In the genomic region with DNA sequence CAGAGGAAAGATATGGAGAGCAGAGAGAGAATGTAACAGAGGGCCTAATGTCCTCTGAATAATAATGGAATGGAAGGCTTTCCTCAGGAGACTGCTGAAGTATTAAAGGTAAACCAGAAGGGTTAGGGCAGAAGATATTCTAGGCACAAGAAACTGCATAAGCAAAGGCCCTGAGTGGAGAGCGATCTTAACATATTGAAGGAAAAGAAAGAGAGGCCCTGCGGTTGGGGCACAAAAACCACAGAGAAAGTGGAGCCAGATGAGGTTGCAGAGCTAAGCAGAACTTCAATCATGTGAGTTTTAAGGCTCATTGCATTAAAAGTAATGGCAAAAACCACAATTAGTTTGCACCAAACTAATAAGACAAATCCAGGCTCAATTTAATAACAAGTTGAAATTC, we compare ENCODE assay signal across 35 cellular contexts.
"Had no signal": no experiment of that assay in that cellular context is flagged by ENCODE, and none has a peak within 500 bp of the region (broad histone marks: within the 10 kb centered on the region; RNA-seq: fewer than 3 reads in every experiment).

No MANE protein-coding gene starts in this region.

- H3K36me3 ChIP-seq: esophagus squamous epithelium, heart right ventricle, pancreas, prostate gland, thyroid gland, upper lobe of left lung, vagina had no signal

- DNase-seq: activated CD4-positive, alpha-beta T cell treated with anti-CD3 and anti-CD28 coated beads for 4 hours; activated CD4-positive, alpha-beta T cell treated with anti-CD3 and anti-CD28 coated beads, Interleukin-2, amount 50 U/mL, for 48 hours; activated CD8-positive, alpha-beta memory T cell treated with anti-CD3 and anti-CD28 coated beads for 24 hours; activated effector memory CD4-positive, alpha-beta T cell treated with Interleukin-2 at 50 U/mL for 16 hours; activated naive CD4-positive, alpha-beta T cell treated with Interleukin-2 at 50 U/mL for 16 hours; anterior cingulate cortex; dermis blood vessel endothelial cell; effector CD4-positive, alpha-beta T cell; esophagus squamous epithelium; foreskin melanocyte; heart right ventricle; midbrain; naive thymus-derived CD8-positive, alpha-beta T cell; nucleus accumbens; pancreas; retina; stimulated activated CD4-positive, alpha-beta T cell treated with anti-CD3 and anti-CD28 coated beads, Interleukin-12 subunit alpha, Interleukin-12 subunit beta, amount 100 ng/mL, for 4 hours; stimulated activated CD4-positive, alpha-beta T cell treated with anti-CD3 and anti-CD28 coated beads, Interleukin-4, amount 100 ng/mL, for 24 hours; substantia nigra; thyroid gland; upper lobe of left lung had no signal

- H3K27me3 Mint-ChIP-seq: activated naive CD8-positive, alpha-beta T cell; central memory CD8-positive, alpha-beta T cell; naive thymus-derived CD8-positive, alpha-beta T cell; stimulated activated naive CD8-positive, alpha-beta T cell treated with anti-CD3 and anti-CD28 coated beads, Interleukin-15, Interleukin-2, amounts not matched to agents 100 ng/mL and 50 ng/mL, for 24 hours had no signal

- H3K4me3 ChIP-seq: esophagus squamous epithelium, heart right ventricle, pancreas, prostate gland, skin epidermis, thyroid gland, upper lobe of left lung, vagina had no signal

- H3K4me1 ChIP-seq: esophagus squamous epithelium, heart right ventricle, pancreas, prostate gland, thyroid gland, upper lobe of left lung, vagina had no signal

- H3K27ac ChIP-seq: epithelial cell of prostate, esophagus squamous epithelium, heart right ventricle, pancreas, prostate gland, skin epidermis, thyroid gland, upper lobe of left lung, vagina, VCaP had no signal

- H3K27me3 ChIP-seq: esophagus squamous epithelium, heart right ventricle, pancreas, thyroid gland, upper lobe of left lung, vagina had no signal

- H3K4me1 Mint-ChIP-seq: central memory CD8-positive, alpha-beta T cell; naive thymus-derived CD8-positive, alpha-beta T cell; neural crest cell; stimulated activated effector memory CD8-positive, alpha-beta T cell treated with anti-CD3 and anti-CD28 coated beads, Interleukin-12 subunit alpha, Interleukin-12 subunit beta, amount 100 ng/mL, for 72 hours had no signal

- H3K36me3 Mint-ChIP-seq: activated naive CD8-positive, alpha-beta T cell; naive thymus-derived CD8-positive, alpha-beta T cell; stimulated activated effector memory CD8-positive, alpha-beta T cell treated with anti-CD3 and anti-CD28 coated beads, Interleukin-12 subunit alpha, Interleukin-12 subunit beta, amount 100 ng/mL, for 72 hours had no signal

- H3K27ac Mint-ChIP-seq: activated naive CD8-positive, alpha-beta T cell; naive thymus-derived CD8-positive, alpha-beta T cell; stimulated activated effector memory CD8-positive, alpha-beta T cell treated with anti-CD3 and anti-CD28 coated beads, Interleukin-12 subunit alpha, Interleukin-12 subunit beta, amount 100 ng/mL, for 72 hours; stimulated activated naive CD8-positive, alpha-beta T cell treated with anti-CD3 and anti-CD28 coated beads, Interleukin-15, Interleukin-2, amounts not matched to agents 100 ng/mL and 50 ng/mL, for 24 hours had no signal

- ATAC-seq: heart right ventricle; naive thymus-derived CD8-positive, alpha-beta T cell; pancreas; sciatic nerve; stimulated activated effector memory CD8-positive, alpha-beta T cell treated with anti-CD3 and anti-CD28 coated beads, Interleukin-12 subunit alpha, Interleukin-12 subunit beta, amount 100 ng/mL, for 72 hours had no signal

- FAIRE-seq: bronchial epithelial cell, colon, endometrium, pancreas had no signal

- H3K9me3 ChIP-seq: esophagus squamous epithelium, pancreas, prostate gland, thyroid gland, upper lobe of left lung, vagina had no signal

- H3K4me3 Mint-ChIP-seq: activated naive CD8-positive, alpha-beta T cell; central memory CD8-positive, alpha-beta T cell; naive thymus-derived CD8-positive, alpha-beta T cell; neural crest cell; stimulated activated effector memory CD8-positive, alpha-beta T cell treated with anti-CD3 and anti-CD28 coated beads, Interleukin-12 subunit alpha, Interleukin-12 subunit beta, amount 100 ng/mL, for 72 hours; stimulated activated naive CD8-positive, alpha-beta T cell treated with anti-CD3 and anti-CD28 coated beads, Interleukin-15, Interleukin-2, amounts not matched to agents 100 ng/mL and 50 ng/mL, for 24 hours had no signal
